In genomic region chr11:80995523-80995922, GRCh38 we compare ENCODE assay signal across 34 cellular contexts.
"Had no signal": no experiment of that assay in that cellular context is flagged by ENCODE, and none has a peak within 500 bp of the region (broad histone marks: within the 10 kb centered on the region; RNA-seq: fewer than 3 reads in every experiment).

No MANE protein-coding gene starts in this region.

- H3K27ac Mint-ChIP-seq: activated B cell treated with CpG ODN at 0.5 μM for 24 hours; activated CD8-positive, alpha-beta T cell treated with anti-CD3 and anti-CD28 coated beads for 36 hours; activated naive CD4-positive, alpha-beta T cell treated with anti-CD3 and anti-CD28 coated beads, Interleukin-2, amount 10 ng/mL, durations not matched to agents 7 days and 5 days; activated naive CD8-positive, alpha-beta T cell; activated T-helper 17 cell treated with anti-CD3 and anti-CD28 coated beads, Interleukin-2, amount 50 U/mL, for 72 hours; dendritic cell treated with granulocyte-macrophage colony-stimulating factor and Interleukin-4, amounts not matched to agents 40 ng/mL and 50 ng/mL, for 4 days; endodermal cell; T-cell; T-helper 1 cell treated with Interleukin-12 subunit alpha and Interleukin-12 subunit beta and Interleukin-4 antibody, amounts not matched to agents 30 μg/mL and 1 μg/mL, for 36 hours had no signal

- H3K27ac ChIP-seq: brain microvascular endothelial cell, coronary artery, dorsolateral prefrontal cortex, esophagus muscularis mucosa, foreskin keratinocyte, gastrocnemius medialis, heart left ventricle, WERI-Rb-1 had no signal

- H3K4me3 ChIP-seq: coronary artery, dorsolateral prefrontal cortex, esophagus muscularis mucosa, gastrocnemius medialis, heart left ventricle had no signal

- FAIRE-seq: astrocyte, bronchial epithelial cell had no signal

- H3K4me1 Mint-ChIP-seq: activated B cell treated with CpG ODN at 0.5 μM for 24 hours; activated naive CD4-positive, alpha-beta T cell treated with anti-CD3 and anti-CD28 coated beads, Interleukin-2, amount 10 ng/mL, durations not matched to agents 7 days and 5 days; activated T-helper 17 cell treated with anti-CD3 and anti-CD28 coated beads, Interleukin-2, amount 50 U/mL, for 72 hours; central memory CD8-positive, alpha-beta T cell; endodermal cell; T-cell had no signal

- H3K36me3 ChIP-seq: brain microvascular endothelial cell, esophagus muscularis mucosa, gastrocnemius medialis, heart left ventricle, WERI-Rb-1 had no signal

- H3K4me1 ChIP-seq: esophagus muscularis mucosa, foreskin keratinocyte, gastrocnemius medialis, heart left ventricle had no signal

- ATAC-seq: activated CD4-positive, CD25-positive, alpha-beta regulatory T cell treated with anti-CD3 and anti-CD28 coated beads, Interleukin-2, amount 50 U/mL, for 24 hours; activated CD8-positive, alpha-beta T cell treated with anti-CD3 and anti-CD28 coated beads for 36 hours; activated T-cell treated with anti-CD3 and anti-CD28 coated beads, Interleukin-2, amount 50 U/mL, for 4 hours; activated T-helper 17 cell treated with anti-CD3 and anti-CD28 coated beads, Interleukin-2, amount 50 U/mL, for 72 hours; foreskin keratinocyte; gastrocnemius medialis; heart left ventricle; T-cell had no signal

- H3K4me3 Mint-ChIP-seq: activated B cell treated with CpG ODN at 0.5 μM for 24 hours; activated CD8-positive, alpha-beta T cell treated with anti-CD3 and anti-CD28 coated beads for 36 hours; activated naive CD4-positive, alpha-beta T cell treated with anti-CD3 and anti-CD28 coated beads, Interleukin-2, amount 10 ng/mL, durations not matched to agents 7 days and 5 days; activated naive CD8-positive, alpha-beta T cell; activated T-cell treated with anti-CD3 and anti-CD28 coated beads, Interleukin-2, amount 50 U/mL, for 4 hours; activated T-helper 17 cell treated with anti-CD3 and anti-CD28 coated beads, Interleukin-2, amount 50 U/mL, for 72 hours; central memory CD8-positive, alpha-beta T cell; dendritic cell treated with granulocyte-macrophage colony-stimulating factor and Interleukin-4, amounts not matched to agents 40 ng/mL and 50 ng/mL, for 4 days; endodermal cell; T-cell; T-helper 1 cell treated with Interleukin-12 subunit alpha and Interleukin-12 subunit beta and Interleukin-4 antibody, amounts not matched to agents 30 μg/mL and 1 μg/mL, for 36 hours had no signal

- H3K27me3 ChIP-seq: brain microvascular endothelial cell, dorsolateral prefrontal cortex, esophagus muscularis mucosa, foreskin keratinocyte, gastrocnemius medialis, heart left ventricle had no signal

- H3K9me3 ChIP-seq: esophagus muscularis mucosa, gastrocnemius medialis, heart left ventricle had no signal

- DNase-seq: activated B cell treated with CpG ODN at 0.5 μM for 24 hours; activated CD4-positive, alpha-beta T cell treated with anti-CD3 and anti-CD28 coated beads for 48 hours; activated CD4-positive, alpha-beta T cell treated with anti-CD3 and anti-CD28 coated beads, Interleukin-2, amount 50 U/mL, for 1 hour; activated CD4-positive, alpha-beta T cell treated with anti-CD3 and anti-CD28 coated beads, Interleukin-2, amount 50 U/mL, for 48 hours; activated CD8-positive, alpha-beta memory T cell treated with anti-CD3 and anti-CD28 coated beads for 24 hours; activated CD8-positive, alpha-beta T cell treated with anti-CD3 and anti-CD28 coated beads for 36 hours; activated gamma-delta T cell; activated naive CD4-positive, alpha-beta T cell; activated naive CD4-positive, alpha-beta T cell treated with anti-CD3 and anti-CD28 coated beads, Interleukin-2, amount 10 ng/mL, durations not matched to agents 7 days and 5 days; activated T-cell treated with anti-CD3 and anti-CD28 coated beads, Interleukin-2, amount 50 U/mL, for 4 hours; amniotic stem cell; anterior cingulate cortex; brain microvascular endothelial cell; dorsolateral prefrontal cortex; effector memory CD4-positive, alpha-beta T cell; endodermal cell; erythroblast; foreskin keratinocyte; gastrocnemius medialis; glutamatergic neuron; heart left ventricle; T-cell; T-helper 9 cell; WERI-Rb-1 had no signal

- H3K36me3 Mint-ChIP-seq: activated naive CD4-positive, alpha-beta T cell treated with anti-CD3 and anti-CD28 coated beads, Interleukin-2, amount 10 ng/mL, durations not matched to agents 7 days and 5 days; activated naive CD8-positive, alpha-beta T cell; T-cell had no signal

- H3K27me3 Mint-ChIP-seq: activated B cell treated with CpG ODN at 0.5 μM for 24 hours; activated CD8-positive, alpha-beta T cell treated with anti-CD3 and anti-CD28 coated beads for 36 hours; activated naive CD4-positive, alpha-beta T cell treated with anti-CD3 and anti-CD28 coated beads, Interleukin-2, amount 10 ng/mL, durations not matched to agents 7 days and 5 days; activated naive CD8-positive, alpha-beta T cell; activated T-helper 17 cell treated with anti-CD3 and anti-CD28 coated beads, Interleukin-2, amount 50 U/mL, for 72 hours; central memory CD8-positive, alpha-beta T cell; dendritic cell treated with granulocyte-macrophage colony-stimulating factor and Interleukin-4, amounts not matched to agents 40 ng/mL and 50 ng/mL, for 4 days; T-cell had no signal
